23 cellular contexts compared by ENCODE assay signal in the genomic region with DNA sequence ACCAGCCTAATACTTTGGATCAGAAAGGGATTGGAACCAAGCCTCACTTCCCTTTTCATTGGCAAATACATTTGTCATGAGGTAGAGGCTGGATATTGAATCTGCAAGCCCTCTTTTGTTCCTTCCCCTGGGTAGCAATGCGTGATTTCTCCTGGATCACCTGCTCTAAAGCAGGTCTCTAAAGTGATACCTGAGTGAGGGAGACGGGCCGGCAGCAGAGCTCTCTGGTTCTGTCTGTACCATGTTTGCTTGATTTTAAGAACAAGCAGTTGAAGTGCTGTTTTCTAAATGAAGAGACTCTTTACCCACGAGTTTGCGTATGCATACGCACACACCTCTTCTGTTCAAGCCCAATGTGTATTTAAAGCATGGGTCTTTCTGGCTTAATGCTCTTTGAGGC. TPM values are rescaled to one million over a fixed set of nuclear protein-coding genes. Genes with fewer than 3 reads are reported as not detected.
DNase-seq lines count a peak whose midpoint lies in the region; ATAC-seq and TF ChIP-seq lines count a peak whose summit lies in the region.
"Had no signal": no experiment of that assay in that cellular context is flagged by ENCODE, and none has a peak within 500 bp of the region (broad histone marks: within the 10 kb centered on the region; RNA-seq: fewer than 3 reads in every experiment).

No MANE protein-coding gene starts in this region.

- DNase-seq in DMS53 (lab: John Stamatoyannopoulos, UW) (peak; percentile 43), DMS53 treated with DMSO at 0.1 percent for 48 hours (lab: John Stamatoyannopoulos, UW; ENCODE audit: unreplicated experiment) (no peak), NCI-H2029 treated with DMSO at 0.1 percent for 48 hours (lab: John Stamatoyannopoulos, UW) (peak; percentile 71), NCI-H774 (lab: John Stamatoyannopoulos, UW) (peak; percentile 49), left lung (peak in 1 of 2 donors; percentile 61), thyroid gland (no peak), medulla oblongata (ENCODE audit: extremely low spot score) (no peak)
- DNase-seq in activated CD8-positive, alpha-beta T cell treated with anti-CD3 and anti-CD28 coated beads for 36 hours: no peak
- DNase-seq: 8988T; CD4-positive, CD25-positive, alpha-beta regulatory T cell; COR-L47; DMS 273 treated with DMSO at 0.1 percent for 48 hours; NCI-H1092 treated with DMSO at 0.1 percent for 48 hours; NCI-H146; NCI-H2081 treated with DMSO at 0.1 percent for 48 hours; NCI-H2227 treated with DMSO at 0.1 percent for 48 hours; NCI-H526 treated with DMSO at 0.1 percent for 48 hours; Peyer's patch had no signal

- H3K9me3 ChIP-seq in left lung (no peaks in the 10 kb centered on the region), thyroid gland (no peaks in the 10 kb centered on the region)
- H3K9me3 ChIP-seq: Peyer's patch had no signal

- no peak overlapping the region for H3K4me3 Mint-ChIP-seq in activated CD8-positive, alpha-beta T cell treated with anti-CD3 and anti-CD28 coated beads for 36 hours
- H3K4me3 Mint-ChIP-seq: B cell; CD4-positive, CD25-positive, alpha-beta regulatory T cell had no signal

- peaks cover 51% of the 10 kb centered on the region for H3K36me3 Mint-ChIP-seq in activated CD8-positive, alpha-beta T cell treated with anti-CD3 and anti-CD28 coated beads for 36 hours (ENCODE audit: low read depth)

- H3K27ac ChIP-seq in left lung (peak overlapping the region in 1 of 2 donors; percentile 20), thyroid gland (no peak overlapping the region)
- H3K27ac ChIP-seq: Peyer's patch had no signal

- H3K4me3 ChIP-seq in left lung: no peak overlapping the region
- no peak overlapping the region for H3K4me3 ChIP-seq in thyroid gland (replicated peaks in 1 of 3)
- H3K4me3 ChIP-seq: Peyer's patch had no signal

- POLR2A ChIA-PET in activated CD8-positive, alpha-beta T cell treated with anti-CD3 and anti-CD28 coated beads for 36 hours (lab: Charles Lee): interaction anchor here (0.7 to 1.8 kb wide), 3 partner anchors 10 to 40 kb away, joined by 3 to 4 read pairs (median 3); no protein-coding TSS in a partner anchor

- peaks cover 2% of the 10 kb centered on the region for H3K9me3 Mint-ChIP-seq in activated CD8-positive, alpha-beta T cell treated with anti-CD3 and anti-CD28 coated beads for 36 hours
- H3K9me3 Mint-ChIP-seq: CD4-positive, CD25-positive, alpha-beta regulatory T cell had no signal

- TF ChIP-seq CTCF in left lung (IDR thresholded peaks at IDR 0.05): no peak
- TF ChIP-seq CTCF in thyroid gland (IDR thresholded peaks at IDR 0.05): no peak
- no peak for TF ChIP-seq CTCF in activated CD8-positive, alpha-beta T cell treated with anti-CD3 and anti-CD28 coated beads for 36 hours (IDR thresholded peaks at IDR 0.05)

- TF ChIP-seq POLR2A in thyroid gland (IDR thresholded peaks at IDR 0.05): no peak

- H3K4me1 Mint-ChIP-seq in activated CD8-positive, alpha-beta T cell treated with anti-CD3 and anti-CD28 coated beads for 36 hours (ENCODE audit: low read depth): no peaks in the 10 kb centered on the region
- H3K4me1 Mint-ChIP-seq: B cell had no signal

- 85 to 89% methylated on average over 6 of the region's 6 CpGs for WGBS in thyroid gland, 2 donors

- peak; percentile 77 for ATAC-seq in left lung
- ATAC-seq in activated CD8-positive, alpha-beta T cell treated with anti-CD3 and anti-CD28 coated beads for 36 hours: no peak

- no peak overlapping the region for H3K27ac Mint-ChIP-seq in activated CD8-positive, alpha-beta T cell treated with anti-CD3 and anti-CD28 coated beads for 36 hours
- H3K27ac Mint-ChIP-seq: B cell; CD4-positive, CD25-positive, alpha-beta regulatory T cell had no signal

- H3K36me3 ChIP-seq in left lung (peaks cover 0 to 57% of the 10 kb centered on the region in 2 donors), thyroid gland (peaks cover 34 to 36% of the 10 kb centered on the region in 2 donors)

- CTCF ChIA-PET in activated CD8-positive, alpha-beta T cell treated with anti-CD3 and anti-CD28 coated beads for 36 hours (lab: Charles Lee): interaction anchor here (1.3 kb wide), 1 partner anchor 9 kb away, joined by 3 read pairs; no protein-coding TSS in a partner anchor

- intact Hi-C loops in left lung (cut with DNase I) (no loop called here), thyroid gland (cut with DNase I) (no loop called here)
- intact Hi-C loops in activated CD8-positive, alpha-beta T cell treated with anti-CD3 and anti-CD28 coated beads for 36 hours (cut with micrococcal nuclease): loop anchor here (10.0 kb wide), 1 partner anchor 99 kb away; no protein-coding TSS in a partner anchor

- H3K4me1 ChIP-seq in left lung (peaks cover 0 to 5% of the 10 kb centered on the region in 2 donors), thyroid gland (peaks cover 0 to 5% of the 10 kb centered on the region in 2 donors)
- H3K4me1 ChIP-seq: Peyer's patch had no signal

- H3K27me3 ChIP-seq in left lung (no peaks in the 10 kb centered on the region), thyroid gland (no peaks in the 10 kb centered on the region)
- H3K27me3 ChIP-seq: Peyer's patch had no signal

- H3K27me3 Mint-ChIP-seq in activated CD8-positive, alpha-beta T cell treated with anti-CD3 and anti-CD28 coated beads for 36 hours: no peaks in the 10 kb centered on the region
- H3K27me3 Mint-ChIP-seq: B cell; CD4-positive, CD25-positive, alpha-beta regulatory T cell had no signal

RNA-seq across cellular contexts. Expression of gene GARS1, which starts 41.1 kb away (rescaled TPM):
- total RNA-seq in left lung: 100 to 1,000 TPM; 102 to 131 TPM
- 10 to 100 TPM; 59.7 to 79.2 (median 72.9) TPM for total RNA-seq in thyroid gland
- total RNA-seq in activated CD8-positive, alpha-beta T cell treated with anti-CD3 and anti-CD28 coated beads for 36 hours: 100 to 1,000 TPM; 338 to 354 TPM

RNA-seq across cellular contexts. Expression of gene CRHR2, which starts 46.5 kb away (rescaled TPM):
- total RNA-seq in left lung (under 1 TPM in 1 of 2 donors, not detected in 1; 0.15 TPM), thyroid gland (under 1 TPM in 2 of 4 donors, not detected in 2; 0.39 to 0.45 TPM)
- total RNA-seq in activated CD8-positive, alpha-beta T cell treated with anti-CD3 and anti-CD28 coated beads for 36 hours: not detected
- total RNA-seq: B cell; CD4-positive, CD25-positive, alpha-beta regulatory T cell; G401; HT-29; M059J; Peyer's patch; SK-MEL-5 had no signal

Comparison
In these comparisons a context has a peak if more than half of its experiments do, and no peak if none do; other contexts are left out.
1. DNase-seq: peak in DMS53 (single experiment), NCI-H2029 treated with DMSO at 0.1 percent for 48 hours (single experiment) and NCI-H774 (single experiment); none in DMS53 treated with DMSO at 0.1 percent for 48 hours (single experiment), thyroid gland (0 of 2), activated CD8-positive, alpha-beta T cell treated with anti-CD3 and anti-CD28 coated beads for 36 hours (single experiment) and medulla oblongata (single experiment).